12 cellular contexts compared by ENCODE assay signal in genomic region chr18:57443247-57443646, GRCh38. TPM values are rescaled to one million over a fixed set of nuclear protein-coding genes. Genes with fewer than 3 reads are reported as not detected.
DNase-seq lines count a peak whose midpoint lies in the region; ATAC-seq, FAIRE-seq and TF ChIP-seq lines count a peak whose summit lies in the region.
"Had no signal": no experiment of that assay in that cellular context is flagged by ENCODE, and none has a peak within 500 bp of the region (broad histone marks: within the 10 kb centered on the region; RNA-seq: fewer than 3 reads in every experiment).

No MANE protein-coding gene starts in this region.

- H3K56ac ChIP-seq in IMR-90 (ENCODE audit: extremely low read depth, insufficient read depth, low read length): no peak overlapping the region

- no peaks in the 10 kb centered on the region; the same call in 1 of the 2 replicates for H3K9me3 ChIP-seq in IMR-90 (ENCODE audit: control insufficient read depth, insufficient read depth, low read length)
- H3K9me3 ChIP-seq in K562 (replicated peaks; ENCODE audit: control insufficient read depth, insufficient read depth, low read depth, low read length): no peaks in the 10 kb centered on the region
- no peaks in the 10 kb centered on the region for H3K9me3 ChIP-seq in muscle layer of duodenum (ENCODE audit: control insufficient read depth in 1 of 2, low read length in 2 of 2)
- H3K9me3 ChIP-seq: BLaER1, HAP-1 had no signal

- H3K9me1 ChIP-seq in IMR-90 (ENCODE audit: insufficient read depth, low read length) (no peaks in the 10 kb centered on the region), K562 (ENCODE audit: control insufficient read depth, insufficient read depth, low read length) (no peaks in the 10 kb centered on the region)

- H4K20me1 ChIP-seq in IMR-90 (ENCODE audit: insufficient read depth, low read length) (no peaks in the 10 kb centered on the region), K562 (replicated peaks; ENCODE audit: control insufficient read depth, insufficient read depth, low read length) (peaks cover 10% of the 10 kb centered on the region; the same call in 1 of the 2 replicates)

- TF ChIP-seq RAD21 in IMR-90 (IDR thresholded peaks at IDR 0.05; ENCODE audit: low read length) (no peak), K562 (CRISPR knock-in tag; conservative IDR thresholded peaks at IDR 0.05 in 1 of 2, IDR thresholded peaks at IDR 0.05 in 1 of 2) (no peak)

- WGBS in IMR-90 (ENCODE audit: extremely low coverage in 2 of 2, insufficient read length in 1 of 2), 2 experiments: no CpG with 5 or more reads among the region's 1 CpG
- 0% methylated on average over 1 of the region's 1 CpG for WGBS in K562 (ENCODE audit: insufficient coverage, low coverage, missing lambda C conversion rate)

- ATAC-seq in IMR-90 (ENCODE audit: low read depth) (no peak), K562 (no peak), GM21786 (IDR thresholded peaks at IDR 0.05; ENCODE audit: unreplicated experiment) (no peak), GM19351 (IDR thresholded peaks at IDR 0.05; ENCODE audit: unreplicated experiment) (no peak)

- H2BK5ac ChIP-seq in IMR-90 (ENCODE audit: low read depth, low read length, poor library complexity, severe bottlenecking): no peak overlapping the region

- no peak overlapping the region for H3K4me2 ChIP-seq in IMR-90 (ENCODE audit: low read depth, low read length)
- no peak overlapping the region for H3K4me2 ChIP-seq in K562 (ENCODE audit: insufficient read depth, low read length)
- H3K4me2 ChIP-seq: BLaER1 had no signal

- no peak for TF ChIP-seq EP300 in K562 (IDR thresholded peaks at IDR 0.05; ENCODE audit: low read length)

- no TSS peak for BruUV-seq in IMR-90 (replicated peaks; lab: Mats Ljungman, UMichigan)
- no TSS peak for BruUV-seq in K562 (replicated peaks; lab: Mats Ljungman, UMichigan)

- H2BK20ac ChIP-seq in IMR-90 (ENCODE audit: low read depth, low read length): no peak overlapping the region

- H2AK9ac ChIP-seq in IMR-90 (replicated peaks; ENCODE audit: low read depth, low read length, poor library complexity): no peak overlapping the region

- H2AFZ ChIP-seq in IMR-90 (replicated peaks; ENCODE audit: low read length, poor library complexity): no peak overlapping the region
- H2AFZ ChIP-seq in K562 (ENCODE audit: low read depth, low read length): no peak overlapping the region

- H3K9ac ChIP-seq in IMR-90 (ENCODE audit: low read depth, low read length) (no peak overlapping the region), K562 (ENCODE audit: insufficient read depth in 1 of 2, low read depth in 2 of 2, low read length in 2 of 2) (no peak overlapping the region)
- H3K9ac ChIP-seq: BLaER1 had no signal

- CTCF ChIA-PET in IMR-90 (lab: Yijun Ruan, JAX): no interaction called here
- CTCF ChIA-PET in K562 (lab: Yijun Ruan, JAX; ENCODE audit: low intra/inter-chr PET ratio): no interaction called here

- H4K8ac ChIP-seq in IMR-90 (ENCODE audit: low read depth in 2 of 2, low read length in 2 of 2): no peak overlapping the region

- no peaks in the 10 kb centered on the region for H3K79me2 ChIP-seq in K562 (ENCODE audit: control insufficient read depth, insufficient read depth, low read length)

- intact Hi-C loops in IMR-90 (cut with micrococcal nuclease): no loop called here
- intact Hi-C loops in K562 (cut with micrococcal nuclease): loop anchor here (10.0 kb wide), 1 partner anchor 578 kb away; no protein-coding TSS in a partner anchor

- H4K5ac ChIP-seq in IMR-90 (ENCODE audit: low read depth, low read length): no peak overlapping the region

- no peak overlapping the region for H3K4ac ChIP-seq in IMR-90 (ENCODE audit: low read depth, low read length)

- no peaks in the 10 kb centered on the region for H3K36me3 ChIP-seq in IMR-90 (ENCODE audit: control insufficient read depth, insufficient read depth, low read length)
- H3K36me3 ChIP-seq in K562 (ENCODE audit: control insufficient read depth, insufficient read depth, low read length): no peaks in the 10 kb centered on the region
- H3K36me3 ChIP-seq in muscle layer of duodenum (ENCODE audit: control insufficient read depth in 1 of 2, insufficient read depth in 2 of 2, low read length in 2 of 2): no peaks in the 10 kb centered on the region
- H3K36me3 ChIP-seq: BLaER1, HAP-1 had no signal

- H3K4me1 ChIP-seq in IMR-90 (ENCODE audit: control insufficient read depth, insufficient read depth, low read length) (no peaks in the 10 kb centered on the region), K562 (replicated peaks in 1 of 2; ENCODE audit: control insufficient read depth in 2 of 2, insufficient read depth in 2 of 2, low read length in 2 of 2) (peaks cover 4% of the 10 kb centered on the region in 2 experiments; a peak in 4 of 5 replicates), muscle layer of duodenum (ENCODE audit: control insufficient read depth in 1 of 2, insufficient read depth in 2 of 2, low read length in 2 of 2) (peaks cover 0 to 35% of the 10 kb centered on the region in 2 donors)
- H3K4me1 ChIP-seq: HAP-1 had no signal

- POLR2A ChIA-PET in IMR-90 (lab: Charles Lee; ENCODE audit: unreplicated experiment) (no interaction called here), K562 (lab: Yijun Ruan, JAX) (interaction anchor here (1.7 kb wide), 1 partner anchor 8 kb away, joined by 6 read pairs; the partner anchor contains the start of gene ONECUT2)

- H2BK120ac ChIP-seq in IMR-90 (ENCODE audit: low read depth, low read length): no peak overlapping the region

- H3K23ac ChIP-seq in IMR-90 (ENCODE audit: low read depth, low read length): no peak overlapping the region

- no peak overlapping the region for H2BK15ac ChIP-seq in IMR-90 (ENCODE audit: low read depth, low read length)

- no peak overlapping the region for H4K91ac ChIP-seq in IMR-90 (ENCODE audit: insufficient read depth, low read depth, low read length)

- dilution Hi-C loops in IMR-90 (cut with HindIII; ENCODE audit: low sequenced_read_pairs, unreplicated experiment): no loop called here

- H3K4me3 ChIP-seq in IMR-90 (ENCODE audit: insufficient read depth, low read depth, low read length): no peak overlapping the region
- no peak overlapping the region for H3K4me3 ChIP-seq in K562
- no peak overlapping the region for H3K4me3 ChIP-seq in muscle layer of duodenum (ENCODE audit: low read depth in 1 of 2, low read length in 2 of 2)
- H3K4me3 ChIP-seq: BLaER1, HAP-1 had no signal

- FAIRE-seq in K562 (lab: Jason Lieb, UNC): no peak
- FAIRE-seq: H1 had no signal

- no peak overlapping the region for H3K14ac ChIP-seq in IMR-90 (replicated peaks; ENCODE audit: low read depth, low read length)

- H3K27ac ChIP-seq in IMR-90 (ENCODE audit: insufficient read depth, low read length): no peak overlapping the region
- no peak overlapping the region for H3K27ac ChIP-seq in K562 (ENCODE audit: extremely low read depth, low read depth, low read length)
- peak overlapping the region; percentile 39 for H3K27ac ChIP-seq in muscle layer of duodenum (ENCODE audit: low read length)
- H3K27ac ChIP-seq: BLaER1 had no signal

- H2AK5ac ChIP-seq in IMR-90 (ENCODE audit: low read depth, low read length): no peak overlapping the region

- in situ Hi-C loops in IMR-90 (cut with MboI; ENCODE audit: low sequenced_read_pairs): loop anchor here (10.0 kb wide), 1 partner anchor 698 kb away; no protein-coding TSS in a partner anchor
- in situ Hi-C loops in K562 (cut with MboI): no loop called here

- TF ChIP-seq POLR2A in IMR-90 (IDR thresholded peaks at IDR 0.05; ENCODE audit: low read depth, low read length) (no peak), K562 (conservative IDR thresholded peaks at IDR 0.05) (no peak)

- H3K79me1 ChIP-seq in IMR-90 (ENCODE audit: low read depth in 1 of 2, low read length in 2 of 2): no peaks in the 10 kb centered on the region

- H3K27me3 ChIP-seq in IMR-90 (ENCODE audit: control insufficient read depth, insufficient read depth, low read length) (peaks cover 56% of the 10 kb centered on the region), K562 (ENCODE audit: control insufficient read depth in 2 of 2, insufficient read depth in 2 of 2, low read length in 2 of 2) (no peaks in the 10 kb centered on the region), muscle layer of duodenum (ENCODE audit: low read depth, low read length) (peaks cover 39% of the 10 kb centered on the region)

- no peak for DNase-seq in IMR-90
- no peak for DNase-seq in K562 (ENCODE audit: extremely low read depth in 1 of 4, low spot score in 3 of 4)
- no peak for DNase-seq in C1 segment of cervical spinal cord (lab: John Stamatoyannopoulos, UW)
- DNase-seq: AML-193; CD4-positive, CD25-positive, alpha-beta regulatory T cell; DMS 273 treated with DMSO at 0.1 percent for 48 hours had no signal

- no peak overlapping the region for H3K18ac ChIP-seq in IMR-90 (ENCODE audit: low read depth, low read length)

- no peak for TF ChIP-seq CTCF in IMR-90 (conservative IDR thresholded peaks at IDR 0.05; ENCODE audit: low read depth, low read length)
- no peak for TF ChIP-seq CTCF in K562 (IDR thresholded peaks at IDR 0.05 in 2 of 3, conservative IDR thresholded peaks at IDR 0.05 in 1 of 3; ENCODE audit: insufficient read depth in 2 of 3, low read depth in 1 of 3, low read length in 3 of 3)

TF ChIP-seq in K562, 482 proteins besides CTCF, POLR2A, EP300 and RAD21 (continues in another document):
- peak; percentile 52; the same call in 1 of the 2 replicates for TF ChIP-seq ZNF316 (IDR thresholded peaks at IDR 0.05)
- TF ChIP-seq RBM39 (optimal IDR thresholded peaks at IDR 0.05; ENCODE audit: low read depth, low read length): no peak
- no peak for TF ChIP-seq MIER1 (IDR thresholded peaks at IDR 0.05; ENCODE audit: low read depth)

RNA-seq across cellular contexts. Expression of gene ONECUT2, which starts 8.1 kb away (rescaled TPM):
- under 0.01 TPM in 2 replicates for total RNA-seq in IMR-90 (2012; rRNA removed)
- 0.01 and 0.02 TPM in 2 replicates for polyA plus RNA-seq in IMR-90 (2012; rRNA removed)
- not detected in 2 replicates for polyA plus RNA-seq in IMR-90 (2012; cell fraction: cytosol; rRNA removed)
- polyA plus RNA-seq in IMR-90 (2012; cell fraction: nucleus; rRNA removed; ENCODE audit: low replicate concordance): 0.01 TPM in 2 replicates
- 0.51 and 1.4 TPM in 2 replicates for total RNA-seq in K562 (2011; cell fraction: chromatin; rRNA removed; ENCODE audit: low replicate concordance)
- 0.33 and 0.53 TPM in 2 replicates for total RNA-seq in K562 (2011; cell fraction: nucleolus; rRNA removed)
- total RNA-seq in K562 (2011; cell fraction: nucleoplasm; rRNA removed): 1.2 and 2.1 TPM in 2 replicates
- total RNA-seq in K562 (2014; rRNA removed): 0.50 and 0.65 TPM in 2 replicates
- total RNA-seq in K562 (2014; rRNA removed; fragmentation: Illumina TruSeq; extraction: Trizol): 1.2 and 1.3 TPM in 2 replicates
- 0.83 TPM in 2 replicates for total RNA-seq in K562 (2015; rRNA removed; fragmentation: Illumina TruSeq; extraction: Trizol)
- 1.9 and 2.5 TPM in 2 replicates for total RNA-seq in K562 (2021)
- polyA plus RNA-seq in K562 (2011; rRNA removed): 0.85 TPM in 2 replicates
- polyA plus RNA-seq in K562 (2011; cell fraction: cytosol; rRNA removed): 0.28 and 0.63 TPM in 2 replicates
- polyA plus RNA-seq in K562 (2011; cell fraction: nucleus; rRNA removed): 1.3 TPM in 2 replicates
- 0.83 and 0.90 TPM in 2 replicates for polyA plus RNA-seq in K562 (2012)
- 1.3 and 1.5 TPM in 2 replicates for polyA plus RNA-seq in K562 (2014; fragmentation: Illumina TruSeq; extraction: Trizol)
- under 1 TPM; 0.27 to 0.37 TPM for polyA plus RNA-seq in K562 (2014; fragmentation: Nextera tagmentation; extraction: Ambion mirVana)
- 0.52 and 0.55 TPM in 2 replicates for polyA plus RNA-seq in K562 (2014; rRNA removed)
- polyA minus RNA-seq in K562 (2011; rRNA and poly(A)+ RNA removed): 2.4 and 2.6 TPM in 2 replicates
- polyA minus RNA-seq in K562 (2011; cell fraction: cytosol; rRNA and poly(A)+ RNA removed): 1.6 and 2.0 TPM in 2 replicates
- 0.94 and 1.4 TPM in 2 replicates for polyA minus RNA-seq in K562 (2011; cell fraction: nucleus; rRNA and poly(A)+ RNA removed)
- total RNA-seq: CD4-positive, CD25-positive, alpha-beta regulatory T cell had no signal
- polyA plus RNA-seq: CD4-positive, CD25-positive, alpha-beta regulatory T cell had no signal
